Comparison of ENCODE assay signal across 28 cellular contexts in genomic region chr1:216766633-216767325, GRCh38. TPM values are rescaled to one million over a fixed set of nuclear protein-coding genes. Genes with fewer than 3 reads are reported as not detected.
DNase-seq lines count a peak whose midpoint lies in the region; ATAC-seq, FAIRE-seq and TF ChIP-seq lines count a peak whose summit lies in the region.
"Had no signal": no experiment of that assay in that cellular context is flagged by ENCODE, and none has a peak within 500 bp of the region (broad histone marks: within the 10 kb centered on the region; RNA-seq: fewer than 3 reads in every experiment).

No MANE protein-coding gene starts in this region.

- 83% methylated on average over 3 of the region's 3 CpGs; no CpG with 5 or more reads in 1 of the 2 experiments for WGBS in H1 (ENCODE audit: extremely low coverage in 1 of 2, insufficient coverage in 1 of 2, insufficient read length in 1 of 2, insufficient replicate concordance in 2 of 2, low coverage in 1 of 2, low lambda C conversion rate in 2 of 2, missing lambda C conversion rate in 1 of 2), 2 experiments
- 30% methylated on average over 3 of the region's 3 CpGs for WGBS in prostate gland

- H3K36me3 ChIP-seq in H1 (ENCODE audit: control insufficient read depth in 2 of 4, insufficient read depth in 4 of 4, low read length in 3 of 4) (no peaks in the 10 kb centered on the region), prostate gland (no peaks in the 10 kb centered on the region)
- H3K36me3 ChIP-seq: suprapubic skin, vagina had no signal

- no peak for FAIRE-seq in H1 (lab: Jason Lieb, UNC)
- FAIRE-seq: G401.6 had no signal

- no peaks in the 10 kb centered on the region for H3K79me2 ChIP-seq in H1 (ENCODE audit: control insufficient read depth in 1 of 2, insufficient read depth in 2 of 2, low read length in 2 of 2)

- CTCF ChIA-PET in H1 (lab: Charles Lee; ENCODE audit: partially characterized antibody): no interaction called here

- H3K9me3 ChIP-seq in H1 (ENCODE audit: insufficient read depth in 2 of 2, low read depth in 1 of 2, low read length in 1 of 2): no peaks in the 10 kb centered on the region
- no peaks in the 10 kb centered on the region for H3K9me3 ChIP-seq in prostate gland
- H3K9me3 ChIP-seq: suprapubic skin, vagina had no signal

- H4K8ac ChIP-seq in H1 (ENCODE audit: extremely low read depth, insufficient read depth, low read length): no peak overlapping the region

- no peak overlapping the region for H2AFZ ChIP-seq in H1 (ENCODE audit: low read length)

- no peaks in the 10 kb centered on the region for H4K20me1 ChIP-seq in H1 (replicated peaks in 1 of 2; ENCODE audit: control insufficient read depth in 1 of 2, insufficient read depth in 2 of 2, low read length in 2 of 2)

- in situ Hi-C loops in Caki2 (cut with HindIII; ENCODE audit: low pct_unique_long_range_greater_than_20kb, low sequenced_read_pairs): no loop called here

- no peak overlapping the region for H2BK15ac ChIP-seq in H1 (ENCODE audit: low read length)

- POLR2A ChIA-PET in H1 (lab: Charles Lee; ENCODE audit: partially characterized antibody): no interaction called here

- no peak overlapping the region for H2BK120ac ChIP-seq in H1 (replicated peaks; ENCODE audit: low read depth, low read length)

- H3K27ac ChIP-seq in H1 (ENCODE audit: low read depth, low read length) (no peak overlapping the region), prostate gland (peak overlapping the region; percentile 75 to 80)
- H3K27ac ChIP-seq: vagina had no signal

- no peak overlapping the region for H3K14ac ChIP-seq in H1 (ENCODE audit: insufficient read length)

- no peak overlapping the region for H3K23ac ChIP-seq in H1 (ENCODE audit: insufficient read length)

- no peak overlapping the region for H4K5ac ChIP-seq in H1 (ENCODE audit: insufficient read length, low read depth, low read length)

- H3K4me3 ChIP-seq in H1 (ENCODE audit: extremely low read depth in 1 of 4, insufficient read depth in 2 of 4, low read depth in 3 of 4, low read length in 4 of 4): no peak overlapping the region
- no peak overlapping the region for H3K4me3 ChIP-seq in prostate gland
- H3K4me3 ChIP-seq: suprapubic skin, vagina had no signal

- DNase-seq in Caki2 (ENCODE audit: low read depth) (peak; percentile 14), NCI-H226 (peak; percentile 14), H1 (ENCODE audit: low read depth in 1 of 2, low spot score in 2 of 2) (no peak), prostate gland (ENCODE audit: low spot score) (no peak), HT-29 (ENCODE audit: low spot score) (no peak)
- DNase-seq: activated CD4-positive, alpha-beta T cell treated with anti-CD3 and anti-CD28 coated beads for 48 hours; activated naive CD4-positive, alpha-beta T cell treated with anti-CD3 and anti-CD28 coated beads for 36 hours; activated T-cell treated with anti-CD3 and anti-CD28 coated beads, Interleukin-2, amount 50 U/mL, for 72 hours; aorta; C1 segment of cervical spinal cord; effector CD4-positive, alpha-beta T cell; Kasumi-1; left colon; mesenchymal stem cell; naive B cell; NCI-H1105 treated with DMSO at 0.1 percent for 48 hours; NCI-H2029 treated with DMSO at 0.1 percent for 48 hours; NCI-H82; nucleus accumbens; SIG-M5; stimulated activated CD4-positive, alpha-beta T cell treated with anti-CD3 and anti-CD28 coated beads, Interleukin-1b, Interleukin-23, amount 100 ng/mL, for 48 hours had no signal

- no peaks in the 10 kb centered on the region for H3K27me3 ChIP-seq in H1 (replicated peaks in 1 of 4; ENCODE audit: control insufficient read depth in 3 of 4, extremely low read depth in 1 of 4, insufficient read depth in 3 of 4, low read length in 3 of 4)
- H3K27me3 ChIP-seq in prostate gland (replicated peaks; ENCODE audit: insufficient read depth): no peaks in the 10 kb centered on the region
- H3K27me3 ChIP-seq: suprapubic skin, vagina had no signal

- H3K79me1 ChIP-seq in H1 (ENCODE audit: low read depth, low read length): no peaks in the 10 kb centered on the region

- H3K9ac ChIP-seq in H1 (replicated peaks in 1 of 4; ENCODE audit: extremely low read depth in 1 of 4, low read depth in 3 of 4, low read length in 3 of 4): no peak overlapping the region

- H3K4me1 ChIP-seq in H1 (replicated peaks in 1 of 4; ENCODE audit: control insufficient read depth in 3 of 4, insufficient read depth in 4 of 4, low read length in 3 of 4) (peaks cover 0 to under 1% (median 0%) of the 10 kb centered on the region in 4 experiments; a peak in 1 of 7 replicates), prostate gland (replicated peaks) (no peaks in the 10 kb centered on the region)
- H3K4me1 ChIP-seq: vagina had no signal

- no peak overlapping the region for H4K91ac ChIP-seq in H1 (replicated peaks; ENCODE audit: insufficient read length, low read length)

- intact Hi-C loops in prostate gland (cut with DNase I): no loop called here

- no peak overlapping the region for H3K4ac ChIP-seq in H1 (replicated peaks; ENCODE audit: insufficient read length, low read depth, low read length)

- TF ChIP-seq POLR2A in H1 (IDR thresholded peaks at IDR 0.05; ENCODE audit: control extremely low read depth in 1 of 2, low read depth in 2 of 2, low read length in 2 of 2): no peak
- TF ChIP-seq POLR2A in prostate gland (IDR thresholded peaks at IDR 0.05): no peak

- H3K18ac ChIP-seq in H1 (ENCODE audit: extremely low read depth, low read length): no peak overlapping the region; the same call in 1 of the 2 replicates

- H3K23me2 ChIP-seq in H1 (ENCODE audit: low read depth, low read length): no peaks in the 10 kb centered on the region

- ATAC-seq in GM18517 (IDR thresholded peaks at IDR 0.05; ENCODE audit: unreplicated experiment) (no peak), GM21576 (IDR thresholded peaks at IDR 0.05; ENCODE audit: unreplicated experiment) (no peak), HG02759 (IDR thresholded peaks at IDR 0.05; ENCODE audit: unreplicated experiment) (no peak)
- ATAC-seq: activated T-cell treated with anti-CD3 and anti-CD28 coated beads, Interleukin-2, amount 50 U/mL, for 72 hours; left colon had no signal

- no peak overlapping the region for H3K4me2 ChIP-seq in H1 (ENCODE audit: insufficient read depth in 1 of 2, low read depth in 2 of 2, low read length in 2 of 2)

- H2BK12ac ChIP-seq in H1 (ENCODE audit: low read depth, low read length): no peak overlapping the region

- no peak for TF ChIP-seq RAD21 in H1 (IDR thresholded peaks at IDR 0.05 in 1 of 2, conservative IDR thresholded peaks at IDR 0.05 in 1 of 2; ENCODE audit: low read depth in 2 of 2, low read length in 2 of 2)

- no peak overlapping the region for H2BK5ac ChIP-seq in H1 (ENCODE audit: low read depth, low read length)

- TF ChIP-seq EP300 in H1 (IDR thresholded peaks at IDR 0.05; ENCODE audit: borderline replicate concordance in 1 of 2, low read depth in 2 of 2, low read length in 2 of 2): no peak

- no peak for TF ChIP-seq CTCF in H1 (IDR thresholded peaks at IDR 0.05; ENCODE audit: control extremely low read depth in 1 of 3, insufficient read depth in 1 of 3, low read depth in 1 of 3, low read length in 3 of 3)
- no peak for TF ChIP-seq CTCF in prostate gland (IDR thresholded peaks at IDR 0.05)

- H2AK5ac ChIP-seq in H1 (ENCODE audit: low read depth, low read length): no peak overlapping the region

- no peak overlapping the region for H3K56ac ChIP-seq in H1 (replicated peaks; ENCODE audit: insufficient read length, low read depth, low read length)

- no peak overlapping the region for H2BK20ac ChIP-seq in H1 (ENCODE audit: low read length)

TF ChIP-seq in H1, 55 proteins besides CTCF, POLR2A, EP300 and RAD21:
- TF ChIP-seq JUND (IDR thresholded peaks at IDR 0.05; ENCODE audit: low read length) (no peak), KDM1A (IDR thresholded peaks at IDR 0.05; ENCODE audit: borderline replicate concordance, low read length) (no peak), MAFK (IDR thresholded peaks at IDR 0.05; ENCODE audit: low read depth, low read length) (peak; percentile 96)

RNA-seq across cellular contexts. Expression of gene ESRRG, which starts 43.5 kb away (rescaled TPM):
- total RNA-seq in Caki2 (2014; rRNA removed; shearing (Covaris generic); ENCODE audit: low replicate concordance): 0.70 and 1.2 TPM in 2 replicates
- 1.4 and 1.7 TPM in 2 replicates for total RNA-seq in H1 (2021; fragmentation: NEBNext Ultra II Directional; extraction: Animal tissue kit (Norgen Biotek cat#: 25700))
- 0.59 and 0.69 TPM in 2 replicates for polyA plus RNA-seq in H1 (2011; rRNA removed)
- 0.62 TPM for polyA plus RNA-seq in H1 (2011; cell fraction: cytosol; rRNA removed)
- polyA plus RNA-seq in H1 (2011; cell fraction: nucleus; rRNA removed): 1.3 TPM
- 0.96 to 1.3 TPM (median 1.1 TPM) in 4 replicates for polyA plus RNA-seq in H1 (2012, experiment 1 of 2)
- 0.04 TPM for polyA plus RNA-seq in H1 (2012, experiment 2 of 2)
- polyA plus RNA-seq in H1 (2013, experiment 1 of 2): 1.1 TPM
- 0.96 TPM for polyA plus RNA-seq in H1 (2013, experiment 2 of 2)
- 8.7 and 9.2 TPM in 2 replicates for polyA minus RNA-seq in H1 (2011; rRNA and poly(A)+ RNA removed)
- polyA minus RNA-seq in H1 (2011; cell fraction: cytosol; rRNA and poly(A)+ RNA removed): 0.95 TPM
- 22.3 TPM for polyA minus RNA-seq in H1 (2011; cell fraction: nucleus; rRNA and poly(A)+ RNA removed)
- total RNA-seq in prostate gland: 10 to 100 TPM in 1 of 2 donors, 1 to 10 TPM in 1; 4.1 to 16.2 TPM
- total RNA-seq in HT-29 (2014; rRNA removed; shearing (Covaris generic)): 0.05 TPM in 1 of 2 replicates, not detected in the other
- total RNA-seq: activated naive CD4-positive, alpha-beta T cell treated with anti-CD3 and anti-CD28 coated beads for 36 hours; activated T-cell treated with anti-CD3 and anti-CD28 coated beads, Interleukin-2, amount 50 U/mL, for 72 hours; chondrocyte had no signal

Comparison
In these comparisons a context has a peak if more than half of its experiments do, and no peak if none do; other contexts are left out.
1. DNase-seq: peak in Caki2 (single experiment) and NCI-H226 (single experiment); none in H1 (0 of 2), prostate gland (single experiment) and HT-29 (single experiment).